17 cellular contexts compared by ENCODE assay signal in genomic region chr2:226999676-227000075, GRCh38.
"Had no signal": no experiment of that assay in that cellular context is flagged by ENCODE, and none has a peak within 500 bp of the region (broad histone marks: within the 10 kb centered on the region; RNA-seq: fewer than 3 reads in every experiment).

No MANE protein-coding gene starts in this region.

- FAIRE-seq: colon had no signal

- DNase-seq: activated CD4-positive, alpha-beta T cell treated with anti-CD3 and anti-CD28 coated beads, Interleukin-2, amount 10 ng/mL, durations not matched to agents 7 days and 5 days; activated CD8-positive, alpha-beta T cell treated with anti-CD3 and anti-CD28 coated beads, Interleukin-2, amount 10 ng/mL, durations not matched to agents 7 days and 5 days; activated naive CD4-positive, alpha-beta T cell treated with Interleukin-2 at 50 U/mL for 16 hours; activated naive CD8-positive, alpha-beta T cell treated with anti-CD3 and anti-CD28 coated beads, Interleukin-2, amount 10 ng/mL, durations not matched to agents 7 days and 5 days; activated T-cell treated with anti-CD3 and anti-CD28 coated beads, Interleukin-2, amount 50 U/mL, for 24 hours; caudate nucleus; endodermal cell; heart left ventricle; immature natural killer cell; natural killer cell; sigmoid colon; spleen; stimulated activated CD4-positive, alpha-beta T cell treated with anti-CD3 and anti-CD28 coated beads, Interleukin-4, amount 100 ng/mL, for 4 hours; T1000; testis; upper lobe of right lung had no signal
